20 cellular contexts compared by ENCODE assay signal in the genomic region with DNA sequence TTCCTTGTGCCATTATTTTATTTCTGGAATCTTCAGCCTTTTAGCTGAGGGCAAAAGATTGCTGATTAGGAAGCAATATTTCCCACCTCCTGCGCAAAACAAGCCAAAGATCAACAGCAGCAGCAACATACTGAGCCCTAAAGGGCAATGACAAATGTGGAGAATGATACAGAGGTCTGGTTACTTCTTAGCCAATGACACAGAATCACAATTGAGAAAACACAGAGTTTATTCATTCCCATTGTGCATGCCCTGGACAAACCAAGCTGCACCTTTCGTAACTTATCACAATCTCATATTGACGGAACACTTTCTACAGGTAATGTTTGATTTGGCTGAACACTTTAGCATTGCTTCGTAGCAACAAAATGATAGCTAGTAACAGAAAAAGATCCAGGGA. TPM values are rescaled to one million over a fixed set of nuclear protein-coding genes. Genes with fewer than 3 reads are reported as not detected.
A peak's percentile ranks its signal among the peaks of the same experiment; 100 is the strongest.
DNase-seq lines count a peak whose midpoint lies in the region; ATAC-seq and TF ChIP-seq lines count a peak whose summit lies in the region.
"Had no signal": no experiment of that assay in that cellular context is flagged by ENCODE, and none has a peak within 500 bp of the region (broad histone marks: within the 10 kb centered on the region; RNA-seq: fewer than 3 reads in every experiment).

No MANE protein-coding gene starts in this region.

- no peaks in the 10 kb centered on the region for H3K36me3 ChIP-seq in prostate gland
- H3K36me3 ChIP-seq: BLaER1 had no signal

- no peak overlapping the region for H3K4me3 ChIP-seq in prostate gland
- H3K4me3 ChIP-seq: BLaER1, GM23338 had no signal

- peak; percentile 48 for DNase-seq in left lobe of liver (ENCODE audit: low spot score)
- peak; percentile 28 for DNase-seq in prostate gland (ENCODE audit: low spot score)
- DNase-seq in NCI-H2029 treated with DMSO at 0.1 percent for 48 hours (lab: John Stamatoyannopoulos, UW): no peak
- no peak for DNase-seq in NCI-H748 (lab: John Stamatoyannopoulos, UW; ENCODE audit: unreplicated experiment)
- no peak for DNase-seq in AML-193 (lab: John Stamatoyannopoulos, UW)
- DNase-seq: Caco-2; CD4-positive, CD25-positive, alpha-beta regulatory T cell; CD8-positive, alpha-beta T cell; DMS153; DND-41; H9 had no signal

- 58% methylated on average over 4 of the region's 4 CpGs for WGBS in prostate gland

- H3K9me3 ChIP-seq in prostate gland: no peaks in the 10 kb centered on the region
- H3K9me3 ChIP-seq: BLaER1, Caco-2 had no signal

- no peaks in the 10 kb centered on the region for H3K27me3 ChIP-seq in prostate gland (replicated peaks; ENCODE audit: insufficient read depth)

- no peaks in the 10 kb centered on the region for H3K4me1 ChIP-seq in prostate gland (replicated peaks)
- H3K4me1 ChIP-seq: Caco-2 had no signal

- TF ChIP-seq CTCF in 22Rv1 (IDR thresholded peaks at IDR 0.05) (no peak), VCaP (conservative IDR thresholded peaks at IDR 0.05) (no peak), prostate gland (IDR thresholded peaks at IDR 0.05) (no peak)

- TF ChIP-seq POLR2A in prostate gland (IDR thresholded peaks at IDR 0.05): no peak

- peak overlapping the region; percentile 78 for H3K27ac ChIP-seq in 22Rv1
- peak overlapping the region; percentile 86 for H3K27ac ChIP-seq in VCaP
- peak overlapping the region; percentile 49 to 63 for H3K27ac ChIP-seq in prostate gland
- H3K27ac ChIP-seq: BLaER1 had no signal

- intact Hi-C loops in prostate gland (cut with DNase I): no loop called here

- peak; percentile 82 for ATAC-seq in left lobe of liver
- ATAC-seq: CD8-positive, alpha-beta T cell; GM23338; HCT116 had no signal

RNA-seq across cellular contexts. Expression of a gene that starts 13.4 kb away (rescaled TPM):
- total RNA-seq in left lobe of liver (380 TPM), prostate gland (not detected)
- total RNA-seq: A172; A673; B cell; Caco-2; CD4-positive, CD25-positive, alpha-beta regulatory T cell; CD8-positive, alpha-beta T cell; GM23338; H4; H9 had no signal

Comparison
In these comparisons a context has a peak if more than half of its experiments do, and no peak if none do; other contexts are left out.
1. DNase-seq: peak in left lobe of liver (single experiment) and prostate gland (single experiment); none in NCI-H2029 treated with DMSO at 0.1 percent for 48 hours (single experiment), NCI-H748 (single experiment) and AML-193 (0 of 2).
2. RNA of a gene that starts 13.4 kb away (total RNA-seq): 380 TPM in left lobe of liver (single experiment); not detected in prostate gland; every median in the first group is over 100 times any median in the second.
3. Peak in every context shown above with its lines, with median percentiles within 50 percentile points of each other: H3K27ac ChIP-seq.